In genomic region chr13:33782631-33783030, GRCh38 we compare ENCODE assay signal across 19 cellular contexts. TPM values are rescaled to one million over a fixed set of nuclear protein-coding genes. Genes with fewer than 3 reads are reported as not detected.
DNase-seq lines count a peak whose midpoint lies in the region; ATAC-seq and TF ChIP-seq lines count a peak whose summit lies in the region.
"Had no signal": no experiment of that assay in that cellular context is flagged by ENCODE, and none has a peak within 500 bp of the region (broad histone marks: within the 10 kb centered on the region; RNA-seq: fewer than 3 reads in every experiment).

No MANE protein-coding gene starts in this region.

- no peak overlapping the region for H3K27ac ChIP-seq in Peyer's patch
- H3K27ac ChIP-seq: BLaER1 treated with 17β-estradiol and CSF1 and Interleukin-3, amounts not matched to agents 10 nM and 100 nM; HL-60 had no signal

- H3K4me1 Mint-ChIP-seq in activated CD4-positive, alpha-beta T cell treated with anti-CD3 and anti-CD28 coated beads, Interleukin-2, amount 10 ng/mL, durations not matched to agents 24 days and 14 days, result peaks cover 4% of the 10 kb centered on the region
- H3K4me1 Mint-ChIP-seq in activated CD4-positive, alpha-beta T cell treated with anti-CD3 and anti-CD28 coated beads for 36 hours, result peaks cover 13% of the 10 kb centered on the region
- peaks cover 6% of the 10 kb centered on the region for H3K4me1 Mint-ChIP-seq in activated T-cell treated with anti-CD3 and anti-CD28 coated beads, Interleukin-2, amount 50 U/mL, for 72 hours (ENCODE audit: low read depth)
- no peaks in the 10 kb centered on the region for H3K4me1 Mint-ChIP-seq in stimulated activated memory B cell treated with anti-CD40 and anti-IgM and Interleukin-4, amounts not matched to agents 10 μg/mL and 1 μg/mL and 100 μg/mL, for 72 hours

- no peaks in the 10 kb centered on the region for H3K9me3 ChIP-seq in Peyer's patch

- H3K36me3 ChIP-seq in Peyer's patch, result no peaks in the 10 kb centered on the region
- H3K36me3 ChIP-seq: BLaER1 treated with 17β-estradiol and CSF1 and Interleukin-3, amounts not matched to agents 10 nM and 100 nM had no signal

- intact Hi-C loops in activated CD4-positive, alpha-beta T cell treated with anti-CD3 and anti-CD28 coated beads, Interleukin-2, amount 10 ng/mL, durations not matched to agents 24 days and 14 days (cut with micrococcal nuclease), result no loop called here
- intact Hi-C loops in activated CD4-positive, alpha-beta T cell treated with anti-CD3 and anti-CD28 coated beads for 36 hours (cut with DNase I, micrococcal nuclease), result no loop called here

- H3K4me3 ChIP-seq in Peyer's patch, result no peak overlapping the region
- H3K4me3 ChIP-seq: BLaER1 treated with 17β-estradiol and CSF1 and Interleukin-3, amounts not matched to agents 10 nM and 100 nM had no signal

- no peaks in the 10 kb centered on the region for H3K27me3 ChIP-seq in Peyer's patch
- H3K27me3 ChIP-seq: BLaER1 treated with 17β-estradiol and CSF1 and Interleukin-3, amounts not matched to agents 10 nM and 100 nM had no signal

- peaks cover 3% of the 10 kb centered on the region for H3K27me3 Mint-ChIP-seq in activated CD4-positive, alpha-beta T cell treated with anti-CD3 and anti-CD28 coated beads, Interleukin-2, amount 10 ng/mL, durations not matched to agents 24 days and 14 days
- peaks cover 8% of the 10 kb centered on the region for H3K27me3 Mint-ChIP-seq in activated CD4-positive, alpha-beta T cell treated with anti-CD3 and anti-CD28 coated beads for 36 hours
- no peaks in the 10 kb centered on the region for H3K27me3 Mint-ChIP-seq in activated T-cell treated with anti-CD3 and anti-CD28 coated beads, Interleukin-2, amount 50 U/mL, for 72 hours (ENCODE audit: low read depth)
- peaks cover 48% of the 10 kb centered on the region for H3K27me3 Mint-ChIP-seq in stimulated activated memory B cell treated with anti-CD40 and anti-IgM and Interleukin-4, amounts not matched to agents 10 μg/mL and 1 μg/mL and 100 μg/mL, for 72 hours

- TF ChIP-seq CTCF in Peyer's patch (IDR thresholded peaks at IDR 0.05), result no peak

- CTCF ChIA-PET in activated CD4-positive, alpha-beta T cell treated with anti-CD3 and anti-CD28 coated beads for 36 hours (lab: Charles Lee), result no interaction called here

- no peaks in the 10 kb centered on the region for H3K4me1 ChIP-seq in Peyer's patch

- peaks cover 11% of the 10 kb centered on the region for H3K9me3 Mint-ChIP-seq in activated CD4-positive, alpha-beta T cell treated with anti-CD3 and anti-CD28 coated beads, Interleukin-2, amount 10 ng/mL, durations not matched to agents 24 days and 14 days
- peaks cover 10% of the 10 kb centered on the region for H3K9me3 Mint-ChIP-seq in activated CD4-positive, alpha-beta T cell treated with anti-CD3 and anti-CD28 coated beads for 36 hours (ENCODE audit: low read depth)
- H3K9me3 Mint-ChIP-seq in activated T-cell treated with anti-CD3 and anti-CD28 coated beads, Interleukin-2, amount 50 U/mL, for 72 hours, result peaks cover 6% of the 10 kb centered on the region in 2 donors
- peaks cover 5% of the 10 kb centered on the region for H3K9me3 Mint-ChIP-seq in stimulated activated memory B cell treated with anti-CD40 and anti-IgM and Interleukin-4, amounts not matched to agents 10 μg/mL and 1 μg/mL and 100 μg/mL, for 72 hours

- no peak overlapping the region for H3K27ac Mint-ChIP-seq in activated CD4-positive, alpha-beta T cell treated with anti-CD3 and anti-CD28 coated beads, Interleukin-2, amount 10 ng/mL, durations not matched to agents 24 days and 14 days
- no peak overlapping the region for H3K27ac Mint-ChIP-seq in activated CD4-positive, alpha-beta T cell treated with anti-CD3 and anti-CD28 coated beads for 36 hours
- H3K27ac Mint-ChIP-seq in activated T-cell treated with anti-CD3 and anti-CD28 coated beads, Interleukin-2, amount 50 U/mL, for 72 hours, result no peak overlapping the region
- no peak overlapping the region for H3K27ac Mint-ChIP-seq in stimulated activated memory B cell treated with anti-CD40 and anti-IgM and Interleukin-4, amounts not matched to agents 10 μg/mL and 1 μg/mL and 100 μg/mL, for 72 hours
- H3K27ac Mint-ChIP-seq: B cell; CD8-positive, alpha-beta T cell; HFFc6 had no signal

- POLR2A ChIA-PET in activated CD4-positive, alpha-beta T cell treated with anti-CD3 and anti-CD28 coated beads for 36 hours (lab: Charles Lee), result no interaction called here

- peak; percentile 24 for DNase-seq in activated CD4-positive, alpha-beta T cell treated with anti-CD3 and anti-CD28 coated beads, Interleukin-2, amount 10 ng/mL, durations not matched to agents 24 days and 14 days
- no peak for DNase-seq in activated CD4-positive, alpha-beta T cell treated with anti-CD3 and anti-CD28 coated beads for 36 hours
- DNase-seq in NCI-H69 (lab: John Stamatoyannopoulos, UW) (peak; percentile 5), cerebellum (ENCODE audit: low spot score) (peak; percentile 63), Peyer's patch (no peak)
- no peak for DNase-seq in activated T-cell treated with anti-CD3 and anti-CD28 coated beads, Interleukin-2, amount 50 U/mL, for 72 hours
- DNase-seq: 8988T; Calu3; CD8-positive, alpha-beta T cell; DMS79 treated with DMSO at 0.1 percent for 48 hours; GOT3; H7; HFFc6; IMR-90 had no signal

- H3K36me3 Mint-ChIP-seq in activated CD4-positive, alpha-beta T cell treated with anti-CD3 and anti-CD28 coated beads, Interleukin-2, amount 10 ng/mL, durations not matched to agents 24 days and 14 days (ENCODE audit: low read depth), result no peaks in the 10 kb centered on the region
- H3K36me3 Mint-ChIP-seq in activated CD4-positive, alpha-beta T cell treated with anti-CD3 and anti-CD28 coated beads for 36 hours (ENCODE audit: low read depth), result no peaks in the 10 kb centered on the region
- peaks cover 4 to 6% of the 10 kb centered on the region in 2 donors for H3K36me3 Mint-ChIP-seq in activated T-cell treated with anti-CD3 and anti-CD28 coated beads, Interleukin-2, amount 50 U/mL, for 72 hours (ENCODE audit: insufficient read depth in 2 of 2)
- H3K36me3 Mint-ChIP-seq in stimulated activated memory B cell treated with anti-CD40 and anti-IgM and Interleukin-4, amounts not matched to agents 10 μg/mL and 1 μg/mL and 100 μg/mL, for 72 hours, result no peaks in the 10 kb centered on the region
- H3K36me3 Mint-ChIP-seq: CD8-positive, alpha-beta T cell had no signal

- TF ChIP-seq POLR2A in Peyer's patch (IDR thresholded peaks at IDR 0.05), result no peak

- no peak overlapping the region for H3K4me3 Mint-ChIP-seq in activated CD4-positive, alpha-beta T cell treated with anti-CD3 and anti-CD28 coated beads, Interleukin-2, amount 10 ng/mL, durations not matched to agents 24 days and 14 days
- no peak overlapping the region for H3K4me3 Mint-ChIP-seq in activated CD4-positive, alpha-beta T cell treated with anti-CD3 and anti-CD28 coated beads for 36 hours
- H3K4me3 Mint-ChIP-seq in activated T-cell treated with anti-CD3 and anti-CD28 coated beads, Interleukin-2, amount 50 U/mL, for 72 hours, result no peak overlapping the region
- H3K4me3 Mint-ChIP-seq in stimulated activated memory B cell treated with anti-CD40 and anti-IgM and Interleukin-4, amounts not matched to agents 10 μg/mL and 1 μg/mL and 100 μg/mL, for 72 hours, result no peak overlapping the region
- H3K4me3 Mint-ChIP-seq: B cell; CD8-positive, alpha-beta T cell; HFFc6 had no signal

- ATAC-seq in activated CD4-positive, alpha-beta T cell treated with anti-CD3 and anti-CD28 coated beads for 36 hours, result no peak
- ATAC-seq in activated T-cell treated with anti-CD3 and anti-CD28 coated beads, Interleukin-2, amount 50 U/mL, for 72 hours (replicated peaks in 1 of 2), result no peak
- ATAC-seq in stimulated activated memory B cell treated with anti-CD40 and anti-IgM and Interleukin-4, amounts not matched to agents 10 μg/mL and 1 μg/mL and 100 μg/mL, for 72 hours, result no peak
- ATAC-seq: CD8-positive, alpha-beta T cell; HCT116 had no signal

RNA-seq across cellular contexts. Expression of gene RFC3, which starts 35.3 kb away (rescaled TPM):
- 77.8 and 81.0 TPM in 2 replicates for total RNA-seq in activated CD4-positive, alpha-beta T cell treated with anti-CD3 and anti-CD28 coated beads, Interleukin-2, amount 10 ng/mL, durations not matched to agents 24 days and 14 days
- total RNA-seq in activated CD4-positive, alpha-beta T cell treated with anti-CD3 and anti-CD28 coated beads for 36 hours, result 10 to 100 TPM; 64.6 to 66.4 TPM
- total RNA-seq in cerebellum, result 28.8 TPM
- 10 to 100 TPM; 39.6 to 47.7 TPM for total RNA-seq in activated T-cell treated with anti-CD3 and anti-CD28 coated beads, Interleukin-2, amount 50 U/mL, for 72 hours
- 10 to 100 TPM in 2 of 4 donors, 1 to 10 TPM in 2; 5.4 to 32.2 (median 8.7) TPM for total RNA-seq in Peyer's patch

Comparison
In these comparisons a context has a peak if more than half of its experiments do, and no peak if none do; other contexts are left out.
1. DNase-seq: peak in activated CD4-positive, alpha-beta T cell treated with anti-CD3 and anti-CD28 coated beads, Interleukin-2, amount 10 ng/mL, durations not matched to agents 24 days and 14 days (single experiment), NCI-H69 (single experiment) and cerebellum (single experiment); none in activated CD4-positive, alpha-beta T cell treated with anti-CD3 and anti-CD28 coated beads for 36 hours (single experiment), activated T-cell treated with anti-CD3 and anti-CD28 coated beads, Interleukin-2, amount 50 U/mL, for 72 hours (0 of 2) and Peyer's patch (0 of 3).